In the genomic region with DNA sequence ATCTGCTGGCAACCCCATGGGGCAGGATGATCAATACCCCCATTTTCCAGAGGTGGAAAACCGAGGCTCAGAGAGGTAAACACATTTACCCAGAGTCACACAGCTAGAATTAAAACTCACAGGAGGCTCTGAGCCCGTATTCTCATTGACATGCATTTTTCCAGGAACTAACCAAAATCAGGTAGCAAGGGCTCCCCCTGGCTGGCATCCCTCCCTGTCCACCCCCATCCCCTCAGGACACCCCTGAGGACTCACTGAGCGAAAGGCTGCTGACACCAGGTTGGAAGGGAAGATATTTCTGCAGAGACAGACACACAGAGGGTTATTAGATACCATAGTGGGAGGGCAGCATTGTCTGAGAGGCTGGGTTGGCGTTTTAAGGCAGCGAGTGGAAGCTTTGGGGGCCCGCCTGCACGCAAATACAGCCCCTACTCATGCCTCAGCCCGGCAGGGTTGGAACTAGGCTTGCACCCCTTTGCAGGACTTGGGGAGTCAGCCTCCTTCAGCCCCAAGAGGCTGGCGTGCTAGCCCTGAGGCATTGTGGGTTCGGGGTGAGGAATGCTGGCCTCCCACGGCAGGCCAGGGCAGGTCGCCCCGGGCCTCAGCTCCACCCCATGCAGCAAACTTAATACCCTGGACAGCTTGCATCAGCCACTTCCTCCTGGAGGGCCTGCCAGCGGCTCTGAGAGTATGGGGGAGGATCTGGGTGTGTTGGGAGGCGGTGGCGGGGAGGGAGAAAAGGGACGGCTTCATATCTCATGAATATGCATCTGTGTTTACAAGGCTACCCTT, we compare ENCODE assay signal across 8 cellular contexts. TPM values are rescaled to one million over a fixed set of nuclear protein-coding genes. Genes with fewer than 3 reads are reported as not detected.
DNase-seq lines count a peak whose midpoint lies in the region; ATAC-seq, FAIRE-seq and TF ChIP-seq lines count a peak whose summit lies in the region.

No MANE protein-coding gene starts in this region.

- peak; percentile 13; the same call in 1 of the 2 replicates for TF ChIP-seq RAD21 in IMR-90 (IDR thresholded peaks at IDR 0.05; ENCODE audit: low read length)

- H2BK20ac ChIP-seq in IMR-90 (ENCODE audit: low read depth, low read length): peak overlapping the region; percentile 95

- peak overlapping the region; percentile 63 to 97; a peak in 3 of 4 replicates for H4K8ac ChIP-seq in IMR-90 (ENCODE audit: low read depth in 2 of 2, low read length in 2 of 2)

- H2BK5ac ChIP-seq in IMR-90 (ENCODE audit: low read depth, low read length, poor library complexity, severe bottlenecking): peak overlapping the region; percentile 90

- H3K79me1 ChIP-seq in IMR-90 (ENCODE audit: low read depth in 1 of 2, low read length in 2 of 2): peaks cover 24 to 71% of the 10 kb centered on the region in 2 experiments; a peak in 3 of 4 replicates

- peak overlapping the region; percentile 77 for H3K18ac ChIP-seq in IMR-90 (ENCODE audit: low read depth, low read length)

- H2BK15ac ChIP-seq in IMR-90 (ENCODE audit: low read depth, low read length): peak overlapping the region; percentile 62; the same call in 2 of the 3 replicates

- no peaks in the 10 kb centered on the region for H3K27me3 ChIP-seq in IMR-90 (ENCODE audit: control insufficient read depth, insufficient read depth, low read length)
- H3K27me3 ChIP-seq in SJSA1 (replicated peaks): no peaks in the 10 kb centered on the region
- no peaks in the 10 kb centered on the region for H3K27me3 ChIP-seq in small intestine (ENCODE audit: control insufficient read depth in 2 of 2, insufficient read depth in 2 of 2, low read length in 2 of 2)

- TF ChIP-seq CTCF in IMR-90 (conservative IDR thresholded peaks at IDR 0.05; ENCODE audit: low read depth, low read length): peak; percentile 33

- H3K4me3 ChIP-seq in IMR-90 (ENCODE audit: insufficient read depth, low read depth, low read length) (peak overlapping the region; percentile 97), SJSA1 (peak overlapping the region; percentile 13; the same call in 1 of the 2 replicates), small intestine (ENCODE audit: low read depth in 1 of 2, low read length in 2 of 2) (peak overlapping the region in 1 of 2 donors; percentile 18)

- no peaks in the 10 kb centered on the region for H3K9me3 ChIP-seq in IMR-90 (ENCODE audit: control insufficient read depth, insufficient read depth, low read length)
- no peaks in the 10 kb centered on the region for H3K9me3 ChIP-seq in SJSA1 (replicated peaks)
- no peaks in the 10 kb centered on the region for H3K9me3 ChIP-seq in small intestine (ENCODE audit: control insufficient read depth, low read depth)

- H3K23ac ChIP-seq in IMR-90 (ENCODE audit: low read depth, low read length): peak overlapping the region; percentile 97

- no TSS peak for BruUV-seq in IMR-90 (replicated peaks; lab: Mats Ljungman, UMichigan)

- peak overlapping the region; percentile 65 for H4K5ac ChIP-seq in IMR-90 (ENCODE audit: low read depth, low read length)

- intact Hi-C loops in IMR-90 (cut with micrococcal nuclease): loop anchor here (1.0 kb wide), 1 partner anchor 24 kb away; no protein-coding TSS in a partner anchor

- CTCF ChIA-PET in IMR-90 (lab: Yijun Ruan, JAX): interaction anchor here (1.2 kb wide), 1 partner anchor 47 kb away, joined by 4 read pairs; no protein-coding TSS in a partner anchor

- peaks cover 73% of the 10 kb centered on the region for H4K20me1 ChIP-seq in IMR-90 (ENCODE audit: insufficient read depth, low read length)

- H3K4me1 ChIP-seq in IMR-90 (ENCODE audit: control insufficient read depth, insufficient read depth, low read length): peaks cover 11% of the 10 kb centered on the region
- H3K4me1 ChIP-seq in SJSA1 (replicated peaks): peaks cover 32% of the 10 kb centered on the region
- H3K4me1 ChIP-seq in small intestine (ENCODE audit: control insufficient read depth in 2 of 2, insufficient read depth in 1 of 2, low read depth in 1 of 2, low read length in 1 of 2): peaks cover 0 to 2% of the 10 kb centered on the region in 2 donors

- peak overlapping the region; percentile 97 for H2BK120ac ChIP-seq in IMR-90 (ENCODE audit: low read depth, low read length)

- H3K36me3 ChIP-seq in IMR-90 (ENCODE audit: control insufficient read depth, insufficient read depth, low read length) (peaks cover 48% of the 10 kb centered on the region), SJSA1 (peaks cover 77% of the 10 kb centered on the region), small intestine (ENCODE audit: control insufficient read depth in 2 of 2, insufficient read depth in 2 of 2, low read length in 2 of 2) (peaks cover 0 to 15% of the 10 kb centered on the region in 2 donors)

- ATAC-seq in IMR-90 (ENCODE audit: low read depth) (peak; percentile 64), GM18858 (IDR thresholded peaks at IDR 0.05; ENCODE audit: unreplicated experiment) (no peak)

- peak overlapping the region; percentile 99 for H3K14ac ChIP-seq in IMR-90 (replicated peaks; ENCODE audit: low read depth, low read length)

- peak overlapping the region; percentile 100 for H2AK9ac ChIP-seq in IMR-90 (replicated peaks; ENCODE audit: low read depth, low read length, poor library complexity)

- no peak for TF ChIP-seq POLR2A in IMR-90 (IDR thresholded peaks at IDR 0.05; ENCODE audit: low read depth, low read length)

- peak overlapping the region; percentile 96 for H3K56ac ChIP-seq in IMR-90 (ENCODE audit: extremely low read depth, insufficient read depth, low read length)

- H3K4ac ChIP-seq in IMR-90 (ENCODE audit: low read depth, low read length): peak overlapping the region; percentile 100

- dilution Hi-C loops in IMR-90 (cut with HindIII; ENCODE audit: low sequenced_read_pairs, unreplicated experiment): no loop called here

- peak overlapping the region; percentile 97 for H2AK5ac ChIP-seq in IMR-90 (ENCODE audit: low read depth, low read length)

- POLR2A ChIA-PET in IMR-90 (lab: Charles Lee; ENCODE audit: unreplicated experiment): interaction anchor here (0.7 to 1.0 kb wide), 2 partner anchors 56 to 57 kb away, joined by 3 read pairs; no protein-coding TSS in a partner anchor

- in situ Hi-C loops in IMR-90 (cut with MboI; ENCODE audit: low sequenced_read_pairs): loop anchor here (10.0 kb wide), 1 partner anchor 60 kb away; no protein-coding TSS in a partner anchor

- peak overlapping the region; percentile 99 for H3K9ac ChIP-seq in IMR-90 (ENCODE audit: low read depth, low read length)

- DNase-seq in stimulated activated naive CD4-positive, alpha-beta T cell treated with Interleukin-2 at 50 U/mL for 16 hours (lab: John Stamatoyannopoulos, UW): peak; percentile 80
- DNase-seq in stimulated activated naive CD4-positive, alpha-beta T cell (lab: John Stamatoyannopoulos, UW): no peak
- peak; percentile 95 for DNase-seq in IMR-90
- peak; percentile 58 to 82 for DNase-seq in SJSA1 (ENCODE audit: low read depth in 1 of 2, low spot score in 2 of 2)
- DNase-seq in activated naive CD8-positive, alpha-beta T cell treated with anti-CD3 and anti-CD28 coated beads, Interleukin-2, amount 50 U/mL, for 16 hours (ENCODE audit: low read depth, low spot score): peak; percentile 25
- DNase-seq in hepatic stellate cell (ENCODE audit: low spot score): peak; percentile 95
- peak; percentile 66 for DNase-seq in small intestine

- H4K91ac ChIP-seq in IMR-90 (ENCODE audit: insufficient read depth, low read depth, low read length): peak overlapping the region; percentile 100

- H3K9me1 ChIP-seq in IMR-90 (ENCODE audit: insufficient read depth, low read length): peaks cover 7% of the 10 kb centered on the region; the same call in 1 of the 2 replicates

- peak overlapping the region; percentile 82 for H3K4me2 ChIP-seq in IMR-90 (ENCODE audit: low read depth, low read length)

- peak overlapping the region; percentile 89 for H3K27ac ChIP-seq in IMR-90 (ENCODE audit: insufficient read depth, low read length)
- H3K27ac ChIP-seq in SJSA1: peak overlapping the region; percentile 90
- peak overlapping the region in 1 of 2 donors; percentile 85 for H3K27ac ChIP-seq in small intestine (ENCODE audit: low read depth in 1 of 2, low read length in 1 of 2)

- FAIRE-seq in small intestine (lab: Jason Lieb, UNC): no peak

- peak overlapping the region; percentile 91 for H2AFZ ChIP-seq in IMR-90 (replicated peaks; ENCODE audit: low read length, poor library complexity)

- WGBS in IMR-90 (ENCODE audit: extremely low coverage in 2 of 2, insufficient read length in 1 of 2), 2 experiments: no CpG with 5 or more reads among the region's 17 CpGs
- WGBS in small intestine, 3 donors: 17 to 33% (median 30%) methylated on average over 17 of the region's 17 CpGs

TF ChIP-seq in IMR-90, 13 proteins besides CTCF, POLR2A, EP300 and RAD21 (continues in another document):
- TF ChIP-seq RCOR1 (IDR thresholded peaks at IDR 0.05; ENCODE audit: insufficient replicate concordance, low read length) (no peak), CEBPB (IDR thresholded peaks at IDR 0.05; ENCODE audit: low read depth, low read length) (peak; percentile 94), MAZ (IDR thresholded peaks at IDR 0.05; ENCODE audit: borderline replicate concordance, low read depth, low read length) (peak; percentile 81; the same call in 1 of the 2 replicates), SMC3 (IDR thresholded peaks at IDR 0.05; ENCODE audit: low read depth, low read length) (0 out of 2 replicates have a peak, but pooled peaks have one; percentile 2)

RNA-seq across cellular contexts. Expression of a gene that starts 3.9 kb away (rescaled TPM):
- total RNA-seq in IMR-90 (2012; rRNA removed): 105 and 142 TPM in 2 replicates
- 155 and 171 TPM in 2 replicates for polyA plus RNA-seq in IMR-90 (2012; rRNA removed)
- polyA plus RNA-seq in IMR-90 (2012; cell fraction: cytosol; rRNA removed): 117 and 213 TPM in 2 replicates
- 88.4 and 128 TPM in 2 replicates for polyA plus RNA-seq in IMR-90 (2012; cell fraction: nucleus; rRNA removed; ENCODE audit: low replicate concordance)
- total RNA-seq in SJSA1 (2014; rRNA removed; shearing (Covaris generic)): 112 and 135 TPM in 2 replicates
- 100 to 1,000 TPM in 1 of 3 donors, 1 to 10 TPM in 2; 1.6 to 159 (median 7.0) TPM for polyA plus RNA-seq in small intestine

RNA-seq across cellular contexts. Expression of a gene that starts 38.2 kb away (rescaled TPM):
- total RNA-seq in IMR-90 (2012; rRNA removed): 36.7 and 37.8 TPM in 2 replicates
- polyA plus RNA-seq in IMR-90 (2012; rRNA removed) (112 and 127 TPM in 2 replicates), small intestine (10 to 100 TPM; 44.6 to 51.6 (median 50.5) TPM)
- 111 and 127 TPM in 2 replicates for polyA plus RNA-seq in IMR-90 (2012; cell fraction: cytosol; rRNA removed)
- 158 and 365 TPM in 2 replicates for polyA plus RNA-seq in IMR-90 (2012; cell fraction: nucleus; rRNA removed; ENCODE audit: low replicate concordance)
- total RNA-seq in SJSA1 (2014; rRNA removed; shearing (Covaris generic)): 91.1 and 112 TPM in 2 replicates

RNA-seq across cellular contexts. Expression of a gene that starts 38.6 kb away (rescaled TPM):
- total RNA-seq in IMR-90 (2012; rRNA removed): 5.8 and 6.1 TPM in 2 replicates
- polyA plus RNA-seq in IMR-90 (2012; rRNA removed): 25.3 and 28.5 TPM in 2 replicates
- 22.3 and 36.1 TPM in 2 replicates for polyA plus RNA-seq in IMR-90 (2012; cell fraction: cytosol; rRNA removed)
- polyA plus RNA-seq in IMR-90 (2012; cell fraction: nucleus; rRNA removed; ENCODE audit: low replicate concordance): 50.3 and 64.5 TPM in 2 replicates
- 48.7 and 63.9 TPM in 2 replicates for total RNA-seq in SJSA1 (2014; rRNA removed; shearing (Covaris generic))
- 1 to 10 TPM; 7.0 to 9.3 (median 8.3) TPM for polyA plus RNA-seq in small intestine

Comparison
In these comparisons a context has a peak if more than half of its experiments do, and no peak if none do; other contexts are left out.
1. DNase-seq: peak in stimulated activated naive CD4-positive, alpha-beta T cell treated with Interleukin-2 at 50 U/mL for 16 hours (single experiment), IMR-90 (single experiment), SJSA1 (2 of 2), activated naive CD8-positive, alpha-beta T cell treated with anti-CD3 and anti-CD28 coated beads, Interleukin-2, amount 50 U/mL, for 16 hours (single experiment), hepatic stellate cell (single experiment) and small intestine (single experiment); none in stimulated activated naive CD4-positive, alpha-beta T cell (0 of 6).